Comparison of ENCODE assay signal across 9 cellular contexts in the genomic region with DNA sequence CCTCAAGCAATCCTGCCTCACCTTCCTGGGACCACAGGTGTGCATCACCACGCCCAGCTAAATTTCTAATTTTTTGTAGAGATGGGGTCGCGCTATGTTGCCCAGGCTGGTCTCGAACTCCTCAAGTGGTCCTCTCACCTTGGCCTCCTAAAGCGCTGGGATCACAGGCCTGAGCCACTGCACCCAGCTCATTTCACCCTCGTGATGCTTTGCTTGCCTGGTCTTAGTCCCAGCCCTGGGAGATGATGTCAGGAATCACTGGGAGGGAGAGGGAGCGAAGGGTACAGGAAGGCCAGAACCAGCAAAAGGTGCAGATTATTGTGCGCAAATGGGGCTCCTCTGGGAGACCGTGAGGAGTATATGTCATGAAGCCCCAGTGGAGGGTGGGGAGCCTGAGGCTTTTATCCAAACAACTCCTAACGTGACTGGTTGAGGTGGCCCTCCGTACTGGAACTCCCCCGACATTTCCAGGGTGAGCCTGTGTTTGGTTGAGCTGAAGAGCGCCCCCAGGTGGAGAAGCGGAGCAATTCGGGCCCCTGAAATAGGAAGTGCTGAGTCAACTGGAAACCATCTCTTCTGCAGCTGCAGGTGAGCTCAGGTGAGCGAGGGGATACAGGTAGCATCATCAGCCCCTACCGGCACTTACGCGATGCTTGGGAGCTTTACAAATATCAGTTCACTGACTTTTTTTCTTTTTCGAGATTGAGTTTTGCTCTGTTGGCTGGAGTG. TPM values are rescaled to one million over a fixed set of nuclear protein-coding genes. Genes with fewer than 3 reads are reported as not detected.
A peak's percentile ranks its signal among the peaks of the same experiment; 100 is the strongest.
DNase-seq lines count a peak whose midpoint lies in the region; ATAC-seq, FAIRE-seq and TF ChIP-seq lines count a peak whose summit lies in the region.
"Had no signal": no experiment of that assay in that cellular context is flagged by ENCODE, and none has a peak within 500 bp of the region (broad histone marks: within the 10 kb centered on the region; RNA-seq: fewer than 3 reads in every experiment).

No MANE protein-coding gene starts in this region.

- peaks cover 19% of the 10 kb centered on the region for H3K4me1 Mint-ChIP-seq in activated CD4-positive, alpha-beta T cell treated with anti-CD3 and anti-CD28 coated beads, Interleukin-2, amount 10 ng/mL, durations not matched to agents 7 days and 5 days
- peaks cover 27% of the 10 kb centered on the region for H3K4me1 Mint-ChIP-seq in activated T-helper 1 cell treated with anti-CD3 and anti-CD28 coated beads, Interleukin-12 subunit alpha, Interleukin-12 subunit beta, Interleukin-2, Interleukin-4 antibody, amounts not matched to agents 30 ng/mL and 10 ng/mL and 1 ng/mL, durations not matched to agents 14 hours and 24 hours and 36 hours (ENCODE audit: low read depth)

- H3K79me2 ChIP-seq in Karpas-422 (ENCODE audit: low read length): no peaks in the 10 kb centered on the region

- no peak for TF ChIP-seq POLR2A in GM12892 (IDR thresholded peaks at IDR 0.05; ENCODE audit: low read depth, low read length)

- no peak overlapping the region for H3K27ac Mint-ChIP-seq in activated CD4-positive, alpha-beta T cell treated with anti-CD3 and anti-CD28 coated beads, Interleukin-2, amount 10 ng/mL, durations not matched to agents 7 days and 5 days
- no peak overlapping the region for H3K27ac Mint-ChIP-seq in activated T-helper 1 cell treated with anti-CD3 and anti-CD28 coated beads, Interleukin-12 subunit alpha, Interleukin-12 subunit beta, Interleukin-2, Interleukin-4 antibody, amounts not matched to agents 30 ng/mL and 10 ng/mL and 1 ng/mL, durations not matched to agents 14 hours and 24 hours and 36 hours

- peaks cover 5% of the 10 kb centered on the region for H3K9me3 Mint-ChIP-seq in activated CD4-positive, alpha-beta T cell treated with anti-CD3 and anti-CD28 coated beads, Interleukin-2, amount 10 ng/mL, durations not matched to agents 7 days and 5 days
- H3K9me3 Mint-ChIP-seq in activated T-helper 1 cell treated with anti-CD3 and anti-CD28 coated beads, Interleukin-12 subunit alpha, Interleukin-12 subunit beta, Interleukin-2, Interleukin-4 antibody, amounts not matched to agents 30 ng/mL and 10 ng/mL and 1 ng/mL, durations not matched to agents 14 hours and 24 hours and 36 hours: peaks cover 10% of the 10 kb centered on the region

- no peak overlapping the region for H3K4me3 ChIP-seq in Karpas-422 (ENCODE audit: low read length)
- no peak overlapping the region for H3K4me3 ChIP-seq in cardiac fibroblast (replicated peaks in 1 of 2; ENCODE audit: low read depth in 2 of 2, low read length in 2 of 2)
- no peak overlapping the region for H3K4me3 ChIP-seq in neutrophil (ENCODE audit: low read depth in 1 of 2, low read length in 1 of 2)

- H3K36me3 ChIP-seq in Karpas-422 (ENCODE audit: insufficient read depth, low read length): no peaks in the 10 kb centered on the region
- H3K36me3 ChIP-seq in neutrophil: no peaks in the 10 kb centered on the region

- H4K20me1 ChIP-seq in Karpas-422 (ENCODE audit: insufficient read depth, low read depth, low read length): no peaks in the 10 kb centered on the region

- CTCF ChIA-PET in activated CD4-positive, alpha-beta T cell treated with anti-CD3 and anti-CD28 coated beads, Interleukin-2, amount 10 ng/mL, durations not matched to agents 7 days and 5 days (lab: Charles Lee): interaction anchor here (0.6 to 1.8 kb wide), 7 partner anchors 10 to 150 kb away, joined by 3 to 6 read pairs (median 4); no protein-coding TSS in a partner anchor

- H3K4me1 ChIP-seq in Karpas-422 (ENCODE audit: low read length): peaks cover 5% of the 10 kb centered on the region; the same call in 1 of the 2 replicates
- peaks cover 7 to 10% of the 10 kb centered on the region in 2 experiments for H3K4me1 ChIP-seq in neutrophil (ENCODE audit: control insufficient read depth in 1 of 2, insufficient read depth in 1 of 2, low read depth in 1 of 2, low read length in 1 of 2)

- H3K36me3 Mint-ChIP-seq in activated CD4-positive, alpha-beta T cell treated with anti-CD3 and anti-CD28 coated beads, Interleukin-2, amount 10 ng/mL, durations not matched to agents 7 days and 5 days (ENCODE audit: low read depth): no peaks in the 10 kb centered on the region
- H3K36me3 Mint-ChIP-seq in activated T-helper 1 cell treated with anti-CD3 and anti-CD28 coated beads, Interleukin-12 subunit alpha, Interleukin-12 subunit beta, Interleukin-2, Interleukin-4 antibody, amounts not matched to agents 30 ng/mL and 10 ng/mL and 1 ng/mL, durations not matched to agents 14 hours and 24 hours and 36 hours (ENCODE audit: low read depth): peaks cover 1% of the 10 kb centered on the region

- no peak overlapping the region for H3K4me3 Mint-ChIP-seq in activated CD4-positive, alpha-beta T cell treated with anti-CD3 and anti-CD28 coated beads, Interleukin-2, amount 10 ng/mL, durations not matched to agents 7 days and 5 days
- no peak overlapping the region for H3K4me3 Mint-ChIP-seq in activated T-helper 1 cell treated with anti-CD3 and anti-CD28 coated beads, Interleukin-12 subunit alpha, Interleukin-12 subunit beta, Interleukin-2, Interleukin-4 antibody, amounts not matched to agents 30 ng/mL and 10 ng/mL and 1 ng/mL, durations not matched to agents 14 hours and 24 hours and 36 hours

- no peaks in the 10 kb centered on the region for H3K9me3 ChIP-seq in Karpas-422 (ENCODE audit: low read length)
- H3K9me3 ChIP-seq in neutrophil: no peaks in the 10 kb centered on the region

- peak; percentile 26 for DNase-seq in activated CD4-positive, alpha-beta T cell treated with anti-CD3 and anti-CD28 coated beads, Interleukin-2, amount 10 ng/mL, durations not matched to agents 7 days and 5 days
- DNase-seq in activated CD4-positive, alpha-beta T cell treated with anti-CD3 and anti-CD28 coated beads, Interleukin-2, amount 50 U/mL, for 4 hours: no peak
- DNase-seq in Karpas-422 (peak; percentile 78), cardiac fibroblast (ENCODE audit: low read depth in 2 of 2) (peak; percentile 16 to 28), left colon (no peak), GM12892 (ENCODE audit: insufficient read length) (no peak)
- no peak for DNase-seq in activated T-helper 1 cell treated with anti-CD3 and anti-CD28 coated beads, Interleukin-12 subunit alpha, Interleukin-12 subunit beta, Interleukin-2, Interleukin-4 antibody, amounts not matched to agents 30 ng/mL and 10 ng/mL and 1 ng/mL, durations not matched to agents 14 hours and 24 hours and 36 hours (ENCODE audit: low spot score)
- DNase-seq: DMS153 had no signal

- H3K9me2 ChIP-seq in Karpas-422 (replicated peaks; ENCODE audit: insufficient read depth, low read length): no peaks in the 10 kb centered on the region

- no peak overlapping the region for H2AFZ ChIP-seq in Karpas-422 (ENCODE audit: low read length)

- no peaks in the 10 kb centered on the region for H3K27me3 Mint-ChIP-seq in activated CD4-positive, alpha-beta T cell treated with anti-CD3 and anti-CD28 coated beads, Interleukin-2, amount 10 ng/mL, durations not matched to agents 7 days and 5 days
- H3K27me3 Mint-ChIP-seq in activated T-helper 1 cell treated with anti-CD3 and anti-CD28 coated beads, Interleukin-12 subunit alpha, Interleukin-12 subunit beta, Interleukin-2, Interleukin-4 antibody, amounts not matched to agents 30 ng/mL and 10 ng/mL and 1 ng/mL, durations not matched to agents 14 hours and 24 hours and 36 hours (ENCODE audit: insufficient read depth): no peaks in the 10 kb centered on the region

- H3K4me2 ChIP-seq in Karpas-422 (ENCODE audit: low read depth, low read length, poor library complexity, severe bottlenecking): no peak overlapping the region

- TF ChIP-seq CTCF in cardiac fibroblast (IDR thresholded peaks at IDR 0.05; ENCODE audit: low read depth, low read length) (peak; percentile 52), neutrophil (IDR thresholded peaks at IDR 0.05) (peak; percentile 72)

- intact Hi-C loops in left colon (cut with DNase I, micrococcal nuclease): loop anchor here in 1 of 2 donors (10.0 kb wide), 1 partner anchor 65 kb away; no protein-coding TSS in a partner anchor
- intact Hi-C loops in activated T-helper 1 cell treated with anti-CD3 and anti-CD28 coated beads, Interleukin-12 subunit alpha, Interleukin-12 subunit beta, Interleukin-2, Interleukin-4 antibody, amounts not matched to agents 30 ng/mL and 10 ng/mL and 1 ng/mL, durations not matched to agents 14 hours and 24 hours and 36 hours (cut with micrococcal nuclease): no loop called here

- POLR2A ChIA-PET in activated CD4-positive, alpha-beta T cell treated with anti-CD3 and anti-CD28 coated beads, Interleukin-2, amount 10 ng/mL, durations not matched to agents 7 days and 5 days (lab: Charles Lee): no interaction called here

- no peak for FAIRE-seq in GM12892 (lab: Jason Lieb, UNC)

- H3K27ac ChIP-seq in Karpas-422 (ENCODE audit: low read length) (no peak overlapping the region), neutrophil (no peak overlapping the region)

- H3K9ac ChIP-seq in Karpas-422 (ENCODE audit: low read length): no peak overlapping the region

- H3K27me3 ChIP-seq in Karpas-422 (ENCODE audit: low read length): no peaks in the 10 kb centered on the region
- H3K27me3 ChIP-seq in neutrophil: peaks cover 15% of the 10 kb centered on the region

- ATAC-seq in left colon: no peak

RNA-seq across cellular contexts. Expression of a gene that starts 41.2 kb away (rescaled TPM):
- total RNA-seq in activated CD4-positive, alpha-beta T cell treated with anti-CD3 and anti-CD28 coated beads, Interleukin-2, amount 10 ng/mL, durations not matched to agents 7 days and 5 days: 10 to 100 TPM; 55.0 to 55.6 TPM
- total RNA-seq in Karpas-422 (2014; rRNA removed; shearing (Covaris generic); ENCODE audit: low replicate concordance): 45.1 and 51.2 TPM in 2 replicates
- 10 to 100 TPM; 46.4 to 58.9 TPM for total RNA-seq in left colon
- total RNA-seq in activated T-helper 1 cell treated with anti-CD3 and anti-CD28 coated beads, Interleukin-12 subunit alpha, Interleukin-12 subunit beta, Interleukin-2, Interleukin-4 antibody, amounts not matched to agents 30 ng/mL and 10 ng/mL and 1 ng/mL, durations not matched to agents 14 hours and 24 hours and 36 hours: 55.2 and 59.1 TPM in 2 replicates
- polyA plus RNA-seq in GM12892 (2012; ENCODE audit: missing spikeins): 24.1 TPM

Comparison
In these comparisons a context has a peak if more than half of its experiments do, and no peak if none do; other contexts are left out.
1. DNase-seq: peak in activated CD4-positive, alpha-beta T cell treated with anti-CD3 and anti-CD28 coated beads, Interleukin-2, amount 10 ng/mL, durations not matched to agents 7 days and 5 days (single experiment), Karpas-422 (single experiment) and cardiac fibroblast (2 of 2); none in activated CD4-positive, alpha-beta T cell treated with anti-CD3 and anti-CD28 coated beads, Interleukin-2, amount 50 U/mL, for 4 hours (0 of 2), left colon (0 of 2), activated T-helper 1 cell treated with anti-CD3 and anti-CD28 coated beads, Interleukin-12 subunit alpha, Interleukin-12 subunit beta, Interleukin-2, Interleukin-4 antibody, amounts not matched to agents 30 ng/mL and 10 ng/mL and 1 ng/mL, durations not matched to agents 14 hours and 24 hours and 36 hours (single experiment) and GM12892 (single experiment).